9 cellular contexts compared by ENCODE assay signal in genomic region chr4:88027611-88028608, GRCh38. TPM values are rescaled to one million over a fixed set of nuclear protein-coding genes. Genes with fewer than 3 reads are reported as not detected.
DNase-seq lines count a peak whose midpoint lies in the region; ATAC-seq and TF ChIP-seq lines count a peak whose summit lies in the region.
"Had no signal": no experiment of that assay in that cellular context is flagged by ENCODE, and none has a peak within 500 bp of the region (broad histone marks: within the 10 kb centered on the region; RNA-seq: fewer than 3 reads in every experiment).

No MANE protein-coding gene starts in this region.

- peaks cover 18% of the 10 kb centered on the region for H3K4me1 Mint-ChIP-seq in chondrocyte (ENCODE audit: low read depth)

- no peak overlapping the region for H3K4me3 Mint-ChIP-seq in chondrocyte (ENCODE audit: unreplicated experiment)

- H3K36me3 Mint-ChIP-seq in chondrocyte (ENCODE audit: low read depth), result peaks cover 24% of the 10 kb centered on the region

- TF ChIP-seq CTCF in chondrocyte (IDR thresholded peaks at IDR 0.05), result no peak

- H3K27ac Mint-ChIP-seq in chondrocyte (ENCODE audit: unreplicated experiment), result peak overlapping the region; percentile 67

- ATAC-seq in HG03108 (IDR thresholded peaks at IDR 0.05; ENCODE audit: unreplicated experiment), result no peak

- no peaks in the 10 kb centered on the region for H3K27me3 Mint-ChIP-seq in chondrocyte (ENCODE audit: low read depth)

- H3K9me3 Mint-ChIP-seq in chondrocyte (ENCODE audit: low read depth), result peaks cover 11% of the 10 kb centered on the region

- DNase-seq in CD1c-positive myeloid dendritic cell (ENCODE audit: extremely low spot score), result peak; percentile 85
- peak; percentile 75 for DNase-seq in NCI-H226
- no peak for DNase-seq in chondrocyte (ENCODE audit: low spot score)
- peak; percentile 84 for DNase-seq in non-pigmented ciliary epithelial cell (ENCODE audit: low read depth)
- no peak for DNase-seq in anterior cingulate cortex (lab: John Stamatoyannopoulos, UW)
- DNase-seq in activated gamma-delta T cell (lab: John Stamatoyannopoulos, UW), result no peak
- no peak for DNase-seq in midbrain (lab: John Stamatoyannopoulos, UW)
- DNase-seq: hypothalamus had no signal

RNA-seq across cellular contexts. Expression of gene PKD2, which starts 20.5 kb away (rescaled TPM):
- 69.7 to 71.7 TPM (median 69.8 TPM) in 3 replicates for total RNA-seq in chondrocyte

RNA-seq across cellular contexts. Expression of gene SPP1, which starts 52.4 kb away (rescaled TPM):
- 13.5 to 16.0 TPM (median 15.7 TPM) in 3 replicates for total RNA-seq in chondrocyte

Comparison
In these comparisons a context has a peak if more than half of its experiments do, and no peak if none do; other contexts are left out.
1. DNase-seq: peak in CD1c-positive myeloid dendritic cell (single experiment), NCI-H226 (single experiment) and non-pigmented ciliary epithelial cell (single experiment); none in chondrocyte (single experiment), anterior cingulate cortex (0 of 58), activated gamma-delta T cell (single experiment) and midbrain (single experiment).